ENCODE assay signal across 20 cellular contexts in genomic region chr14:69973846-69974245, GRCh38.
"Had no signal": no experiment of that assay in that cellular context is flagged by ENCODE, and none has a peak within 500 bp of the region (broad histone marks: within the 10 kb centered on the region; RNA-seq: fewer than 3 reads in every experiment).

No MANE protein-coding gene starts in this region.

- DNase-seq: Kasumi-1, MM.1S, NCI-H1092 treated with DMSO at 0.1 percent for 48 hours, NCI-H1436, NCI-H187, NCI-H2029, NCI-H2081 treated with DMSO at 0.1 percent for 48 hours, NCI-H2171, NCI-H446, NCI-H510A, NCI-H524 treated with DMSO at 0.1 percent for 48 hours, NCI-H69, NCI-H774, Right ventricle myocardium superior, RPMI8226, SK-N-SH, SW 1271 had no signal

- ATAC-seq: K562 had no signal

- H3K9me3 ChIP-seq: SK-N-SH had no signal

- H3K27ac Mint-ChIP-seq: IgD-negative memory B cell had no signal

- H3K9me3 Mint-ChIP-seq: IgD-negative memory B cell had no signal

- H3K27ac ChIP-seq: KMS-11 had no signal

- H3K9ac ChIP-seq: KMS-11, SK-N-SH had no signal

- H3K4me3 ChIP-seq: K562 had no signal

- H3K36me3 Mint-ChIP-seq: IgD-negative memory B cell had no signal
